In the genomic region with DNA sequence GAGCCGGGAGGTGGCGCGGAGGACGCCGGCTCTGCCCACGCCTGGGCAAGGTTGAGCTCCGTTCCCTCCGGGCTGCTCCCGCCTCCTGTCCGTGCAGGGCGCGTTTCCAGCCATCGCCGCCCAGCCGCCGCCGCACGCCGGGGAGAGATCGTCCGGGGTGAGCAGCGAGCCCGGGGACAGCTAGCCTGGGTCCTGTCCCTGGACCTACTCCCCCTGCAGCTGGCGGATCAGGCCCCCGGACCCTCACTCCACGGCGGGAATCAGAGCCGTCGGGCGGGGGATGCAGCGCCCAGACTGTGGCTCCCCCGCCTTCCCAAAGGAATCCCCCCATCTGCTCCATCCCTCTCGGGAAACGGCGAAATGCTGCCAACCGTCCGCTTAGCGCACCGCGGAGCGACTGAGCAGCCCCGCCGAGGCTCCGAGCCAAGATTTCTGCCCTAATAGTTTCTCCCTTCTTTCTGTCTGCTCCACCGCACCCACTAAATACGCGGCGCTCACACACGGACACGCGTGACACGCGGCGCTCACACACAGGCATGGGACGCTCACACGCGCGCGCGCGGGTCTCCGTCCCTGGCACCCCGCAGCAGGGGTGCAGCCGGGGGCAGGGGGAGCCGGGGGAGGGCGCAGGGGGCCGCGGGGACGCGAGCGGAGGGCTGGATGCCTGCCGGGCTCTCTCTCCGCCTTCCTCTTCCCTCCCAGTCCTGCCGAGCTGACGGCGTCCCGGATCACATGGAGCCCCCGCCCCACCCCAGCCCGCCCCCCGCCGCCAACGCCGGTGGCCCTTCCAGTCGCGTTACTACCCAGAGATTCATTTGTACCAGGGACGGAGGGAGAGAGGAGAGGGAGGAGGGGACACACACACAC, we compare ENCODE assay signal across 8 cellular contexts. TPM values are rescaled to one million over a fixed set of nuclear protein-coding genes. Genes with fewer than 3 reads are reported as not detected.
A peak's percentile ranks its signal among the peaks of the same experiment; 100 is the strongest.
DNase-seq lines count a peak whose midpoint lies in the region; ATAC-seq, FAIRE-seq and TF ChIP-seq lines count a peak whose summit lies in the region.

A gene (plus strand): TSS at position 814 of the 867 bp plus-strand sequence. CDS start 19,918 bp downstream, outside the sequence.

- H3K4me3 ChIP-seq in H1 (ENCODE audit: extremely low read depth in 1 of 4, insufficient read depth in 2 of 4, low read depth in 3 of 4, low read length in 4 of 4) (peak within 1 kb of the TSS; percentile 35 to 67 (median 50)), mucosa of rectum (ENCODE audit: low read length in 2 of 2) (peak within 1 kb of the TSS; percentile 60 to 62)

- H4K20me1 ChIP-seq in H9 (ENCODE audit: control insufficient read depth, insufficient read depth, insufficient read length) = no peaks in the 10 kb centered on the region
- peaks cover 0 to 3% of the 10 kb centered on the region in 2 experiments for H4K20me1 ChIP-seq in H1 (replicated peaks in 1 of 2; ENCODE audit: control insufficient read depth in 1 of 2, insufficient read depth in 2 of 2, low read length in 2 of 2)

- TF ChIP-seq EP300 in H1 (IDR thresholded peaks at IDR 0.05; ENCODE audit: borderline replicate concordance in 1 of 2, low read depth in 2 of 2, low read length in 2 of 2) = no peak

- POLR2A ChIA-PET in H1 (lab: Charles Lee; ENCODE audit: partially characterized antibody) = interaction anchor here (0.9 to 2.6 kb wide), 5 partner anchors 11 to 483 kb away, joined by 3 to 19 read pairs (median 4); no protein-coding TSS in a partner anchor

- H3K23ac ChIP-seq in H9 (ENCODE audit: insufficient read length, low read depth, low read length) (no peak within 1 kb of the TSS), H1 (ENCODE audit: insufficient read length) (no peak within 1 kb of the TSS)

- H3K4ac ChIP-seq in H9 (ENCODE audit: low read depth, low read length) (no peak within 1 kb of the TSS), H1 (replicated peaks; ENCODE audit: insufficient read length, low read depth, low read length) (no peak within 1 kb of the TSS)

- no peak within 1 kb of the TSS for H3K9ac ChIP-seq in H9 (ENCODE audit: extremely low read depth, insufficient read length, low read length)
- no peak within 1 kb of the TSS for H3K9ac ChIP-seq in H1 (replicated peaks in 1 of 4; ENCODE audit: extremely low read depth in 1 of 4, low read depth in 3 of 4, low read length in 3 of 4)
- peak within 1 kb of the TSS in 1 of 2 donors; percentile 11 for H3K9ac ChIP-seq in mucosa of rectum (ENCODE audit: low read depth in 1 of 2, low read length in 2 of 2)

- no peak for TF ChIP-seq RAD21 in H1 (IDR thresholded peaks at IDR 0.05 in 1 of 2, conservative IDR thresholded peaks at IDR 0.05 in 1 of 2; ENCODE audit: low read depth in 2 of 2, low read length in 2 of 2)

- no peak within 1 kb of the TSS for H2BK12ac ChIP-seq in H9 (ENCODE audit: insufficient read length, low read depth, low read length)
- H2BK12ac ChIP-seq in H1 (ENCODE audit: low read depth, low read length) = peak within 1 kb of the TSS; percentile 46; the same call in 1 of the 2 replicates

- CTCF ChIA-PET in H1 (lab: Charles Lee; ENCODE audit: partially characterized antibody) = interaction anchor here (0.8 to 13.1 kb wide), 7 partner anchors 18 to 485 kb away, joined by 3 to 473 read pairs (median 15); a partner anchor contains a TSS

- H2BK20ac ChIP-seq in H9 (ENCODE audit: low read depth, low read length, poor library complexity, severe bottlenecking) = no peak within 1 kb of the TSS
- H2BK20ac ChIP-seq in H1 (ENCODE audit: low read length) = no peak within 1 kb of the TSS

- H4K5ac ChIP-seq in H9 (ENCODE audit: insufficient read length, low read depth, low read length) (no peak within 1 kb of the TSS), H1 (ENCODE audit: insufficient read length, low read depth, low read length) (no peak within 1 kb of the TSS)

- H3K27me3 ChIP-seq in H9 (ENCODE audit: insufficient read depth, low read length) (peaks cover 55% of the 10 kb centered on the region), H1 (replicated peaks in 1 of 4; ENCODE audit: control insufficient read depth in 3 of 4, extremely low read depth in 1 of 4, insufficient read depth in 3 of 4, low read length in 3 of 4) (peaks cover 35 to 84% (median 82%) of the 10 kb centered on the region in 4 experiments), mucosa of rectum (ENCODE audit: control insufficient read depth in 2 of 2, insufficient read depth in 2 of 2, low read length in 2 of 2) (peaks cover 14 to 20% of the 10 kb centered on the region in 2 donors)

- ATAC-seq in GM19395 (IDR thresholded peaks at IDR 0.05; ENCODE audit: unreplicated experiment) = no peak
- ATAC-seq in GM21515 (IDR thresholded peaks at IDR 0.05; ENCODE audit: unreplicated experiment) = no peak

- H2BK15ac ChIP-seq in H9 (ENCODE audit: low read depth, low read length) (no peak within 1 kb of the TSS), H1 (ENCODE audit: low read length) (no peak within 1 kb of the TSS)

- no peak within 1 kb of the TSS for H3K27ac Mint-ChIP-seq in H9

- no peaks in the 10 kb centered on the region; a peak in 1 of 5 replicates for H3K9me3 Mint-ChIP-seq in H9

- H3T11ph ChIP-seq in H9 (ENCODE audit: low read length) = no peak within 1 kb of the TSS

- H3K4me1 ChIP-seq in H9 (ENCODE audit: insufficient read depth, low read length) (no peaks in the 10 kb centered on the region), H1 (replicated peaks in 1 of 4; ENCODE audit: control insufficient read depth in 3 of 4, insufficient read depth in 4 of 4, low read length in 3 of 4) (peaks cover 4 to 15% (median 12%) of the 10 kb centered on the region in 4 experiments; a peak in 6 of 7 replicates), mucosa of rectum (ENCODE audit: control insufficient read depth in 2 of 2, insufficient read depth in 2 of 2, low read length in 2 of 2) (peaks cover 10 to 17% of the 10 kb centered on the region in 2 donors)

- H3K36me3 Mint-ChIP-seq in H9 (ENCODE audit: insufficient read depth in 1 of 3, low read depth in 3 of 3) = no peaks in the 10 kb centered on the region

- H3K36me3 ChIP-seq in H1 (ENCODE audit: control insufficient read depth in 2 of 4, insufficient read depth in 4 of 4, low read length in 3 of 4) (no peaks in the 10 kb centered on the region), mucosa of rectum (ENCODE audit: control insufficient read depth in 2 of 2, insufficient read depth in 2 of 2, low read length in 2 of 2) (no peaks in the 10 kb centered on the region)

- H2BK5ac ChIP-seq in H9 (ENCODE audit: insufficient read length, low read length) (no peak within 1 kb of the TSS), H1 (ENCODE audit: low read depth, low read length) (no peak within 1 kb of the TSS)

- H3K23me2 ChIP-seq in H9 (ENCODE audit: insufficient read length, low read depth, low read length, poor library complexity, severe bottlenecking) (peaks cover 8% of the 10 kb centered on the region), H1 (ENCODE audit: low read depth, low read length) (peaks cover 7% of the 10 kb centered on the region)

- WGBS in H9 (ENCODE audit: extremely low coverage, insufficient read length, low lambda C conversion rate) = no CpG with 5 or more reads among the region's 86 CpGs
- 2% methylated on average over 36 of the region's 86 CpGs; no CpG with 5 or more reads in 1 of the 2 experiments for WGBS in H1 (ENCODE audit: extremely low coverage in 1 of 2, insufficient coverage in 1 of 2, insufficient read length in 1 of 2, insufficient replicate concordance in 2 of 2, low coverage in 1 of 2, low lambda C conversion rate in 2 of 2, missing lambda C conversion rate in 1 of 2), 2 experiments

- H4K91ac ChIP-seq in H9 (ENCODE audit: insufficient read length, low read depth, low read length) = no peak within 1 kb of the TSS
- H4K91ac ChIP-seq in H1 (replicated peaks; ENCODE audit: insufficient read length, low read length) = no peak within 1 kb of the TSS

- no peak within 1 kb of the TSS for H3K27ac ChIP-seq in H9 (ENCODE audit: insufficient read length, low read depth, low read length)
- no peak within 1 kb of the TSS for H3K27ac ChIP-seq in H1 (ENCODE audit: low read depth, low read length)
- no peak within 1 kb of the TSS for H3K27ac ChIP-seq in mucosa of rectum (ENCODE audit: low read depth in 2 of 2, low read length in 2 of 2)

- H3K18ac ChIP-seq in H9 (ENCODE audit: insufficient read length, low read depth, low read length) = no peak within 1 kb of the TSS
- no peak within 1 kb of the TSS for H3K18ac ChIP-seq in H1 (ENCODE audit: extremely low read depth, low read length)

- H3K56ac ChIP-seq in H9 (ENCODE audit: insufficient read length, low read depth, low read length) (no peak within 1 kb of the TSS), H1 (replicated peaks; ENCODE audit: insufficient read length, low read depth, low read length) (no peak within 1 kb of the TSS)

- H3K4me1 Mint-ChIP-seq in H9 = peaks cover 27 to 36% of the 10 kb centered on the region in 2 experiments

- TF ChIP-seq CTCF in H9 (conservative IDR thresholded peaks at IDR 0.05) (no peak), H1 (IDR thresholded peaks at IDR 0.05; ENCODE audit: control extremely low read depth in 1 of 3, insufficient read depth in 1 of 3, low read depth in 1 of 3, low read length in 3 of 3) (no peak)

- H4K8ac ChIP-seq in H9 (replicated peaks; ENCODE audit: insufficient read length, low read depth, low read length) = no peak within 1 kb of the TSS
- H4K8ac ChIP-seq in H1 (ENCODE audit: extremely low read depth, insufficient read depth, low read length) = no peak within 1 kb of the TSS

- H2BK120ac ChIP-seq in H9 (ENCODE audit: low read depth, low read length, poor library complexity, severe bottlenecking) (no peak within 1 kb of the TSS), H1 (replicated peaks; ENCODE audit: low read depth, low read length) (no peak within 1 kb of the TSS)

- H2AK5ac ChIP-seq in H9 (ENCODE audit: insufficient read length, low read length) = no peak within 1 kb of the TSS
- H2AK5ac ChIP-seq in H1 (ENCODE audit: low read depth, low read length) = no peak within 1 kb of the TSS

- H3K79me2 ChIP-seq in H9 (ENCODE audit: insufficient read depth, low read length) (no peaks in the 10 kb centered on the region), H1 (ENCODE audit: control insufficient read depth in 1 of 2, insufficient read depth in 2 of 2, low read length in 2 of 2) (no peaks in the 10 kb centered on the region)

- DNase-seq in H9 (peak; percentile 48), RPMI7951 (ENCODE audit: low read depth) (peak; percentile 42), H1 (ENCODE audit: low read depth in 1 of 2, low spot score in 2 of 2) (peak in 1 of 2 experiments; percentile 77), NCI-H1436 treated with DMSO at 0.1 percent for 48 hours (lab: John Stamatoyannopoulos, UW) (no peak), NCI-H2029 (lab: John Stamatoyannopoulos, UW) (no peak)

- H2AFZ ChIP-seq in H9 (ENCODE audit: low read length) = no peak within 1 kb of the TSS
- H2AFZ ChIP-seq in H1 (ENCODE audit: low read length) = 0 out of 2 replicates have a peak within 1 kb of the TSS, but pooled peaks have one; percentile 35

- peaks cover 97% of the 10 kb centered on the region for H3K27me3 Mint-ChIP-seq in H9 (ENCODE audit: low read depth)

- H3K4me2 ChIP-seq in H9 (ENCODE audit: insufficient read depth, insufficient read length, low read length) (peak within 1 kb of the TSS; percentile 44), H1 (ENCODE audit: insufficient read depth in 1 of 2, low read depth in 2 of 2, low read length in 2 of 2) (peak within 1 kb of the TSS; percentile 86 to 99)

- no peak for TF ChIP-seq POLR2A in H1 (IDR thresholded peaks at IDR 0.05; ENCODE audit: control extremely low read depth in 1 of 2, low read depth in 2 of 2, low read length in 2 of 2)

- FAIRE-seq in H1 (lab: Jason Lieb, UNC) = no peak

- H3K14ac ChIP-seq in H9 (ENCODE audit: insufficient read depth, low read length) (no peak within 1 kb of the TSS), H1 (ENCODE audit: insufficient read length) (no peak within 1 kb of the TSS)

- peak within 1 kb of the TSS; percentile 74 to 89 for H3K4me3 Mint-ChIP-seq in H9

- no peaks in the 10 kb centered on the region for H3K79me1 ChIP-seq in H9 (ENCODE audit: insufficient read depth, low read depth, low read length, poor library complexity, severe bottlenecking)
- no peaks in the 10 kb centered on the region for H3K79me1 ChIP-seq in H1 (ENCODE audit: low read depth, low read length)

- H3K9me3 ChIP-seq in H9 (ENCODE audit: control insufficient read depth, low read depth, low read length) (no peaks in the 10 kb centered on the region), H1 (ENCODE audit: insufficient read depth in 2 of 2, low read depth in 1 of 2, low read length in 1 of 2) (no peaks in the 10 kb centered on the region), mucosa of rectum (ENCODE audit: control insufficient read depth in 2 of 2, low read length in 2 of 2) (no peaks in the 10 kb centered on the region)

RNA-seq across cellular contexts. Expression of the gene that starts here (rescaled TPM):
- total RNA-seq in H9 (2021) = 0.04 and 0.11 TPM in 2 replicates
- under 0.01 TPM in 1 of 2 replicates, not detected in the other for total RNA-seq in RPMI7951 (2014; rRNA removed; shearing (Covaris generic))
- not detected in 2 replicates for total RNA-seq in H1 (2021; fragmentation: NEBNext Ultra II Directional; extraction: Animal tissue kit (Norgen Biotek cat#: 25700))
- 0.03 and 0.05 TPM in 2 replicates for polyA plus RNA-seq in H1 (2011; rRNA removed)
- polyA plus RNA-seq in H1 (2011; cell fraction: cytosol; rRNA removed) = 0.03 TPM
- 0.10 TPM for polyA plus RNA-seq in H1 (2011; cell fraction: nucleus; rRNA removed)
- polyA plus RNA-seq in H1 (2012, experiment 1 of 2) = 0.03 to 0.09 TPM in 2 of 4 replicates, not detected in the others
- polyA plus RNA-seq in H1 (2012, experiment 2 of 2) = not detected
- not detected for polyA plus RNA-seq in H1 (2013, experiment 1 of 2)
- not detected for polyA plus RNA-seq in H1 (2013, experiment 2 of 2)
- 0.13 TPM in 1 of 2 replicates, not detected in the other for polyA minus RNA-seq in H1 (2011; rRNA and poly(A)+ RNA removed)
- 0.22 TPM for polyA minus RNA-seq in H1 (2011; cell fraction: cytosol; rRNA and poly(A)+ RNA removed)
- not detected for polyA minus RNA-seq in H1 (2011; cell fraction: nucleus; rRNA and poly(A)+ RNA removed)

Comparison
In these comparisons a context has a peak if more than half of its experiments do, and no peak if none do; other contexts are left out.
1. Peak in DNase-seq and H3K4me2 ChIP-seq in H9; RNA of the gene not detected or under 1 TPM.
2. Peak in DNase-seq in RPMI7951; RNA of the gene not detected or under 1 TPM.